ENCODE assay signal across 21 cellular contexts in the genomic region with DNA sequence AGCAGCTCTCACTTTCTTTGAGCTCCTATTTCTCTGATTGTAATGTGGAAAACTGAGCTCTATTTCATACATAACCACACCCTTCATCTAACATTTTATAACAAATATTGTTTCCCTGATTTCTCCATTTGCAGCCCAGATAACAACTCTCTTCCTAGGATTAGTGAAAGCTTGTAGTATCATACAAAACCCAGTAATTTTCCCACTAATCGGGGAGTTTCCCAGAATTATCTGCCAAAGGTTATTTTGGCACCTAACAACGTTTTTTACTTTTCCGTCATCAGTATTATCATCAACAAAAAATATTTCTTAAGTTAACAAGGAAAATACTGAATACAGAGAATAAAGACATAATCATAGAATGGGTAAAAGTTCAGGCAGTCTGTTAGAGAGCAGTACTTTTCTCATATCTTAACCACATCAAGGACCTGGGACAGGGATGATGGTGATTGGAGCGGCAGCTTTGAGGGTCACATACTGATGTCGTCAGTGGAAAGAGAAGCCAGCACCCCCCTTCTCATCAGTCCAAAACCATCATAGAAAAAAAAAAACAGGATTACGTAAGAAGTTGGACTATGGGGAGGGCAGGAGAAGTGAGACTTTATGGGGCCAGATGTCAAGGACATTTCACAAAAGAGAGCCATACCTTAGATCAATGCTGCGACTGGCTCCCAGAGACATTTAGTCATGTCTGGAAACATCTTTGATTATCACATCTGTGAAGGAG.
DNase-seq lines count a peak whose midpoint lies in the region; ATAC-seq lines count a peak whose summit lies in the region.
"Had no signal": no experiment of that assay in that cellular context is flagged by ENCODE, and none has a peak within 500 bp of the region (broad histone marks: within the 10 kb centered on the region; RNA-seq: fewer than 3 reads in every experiment).

No MANE protein-coding gene starts in this region.

- no peaks in the 10 kb centered on the region for H3K36me3 ChIP-seq in BLaER1
- H3K36me3 ChIP-seq in BLaER1 treated with 17β-estradiol and CSF1 and Interleukin-3, amounts not matched to agents 10 nM and 100 nM = no peaks in the 10 kb centered on the region
- H3K36me3 ChIP-seq: colonic mucosa, esophagus squamous epithelium had no signal

- H3K36me3 Mint-ChIP-seq in activated naive CD8-positive, alpha-beta T cell = no peaks in the 10 kb centered on the region
- H3K36me3 Mint-ChIP-seq: CD8-positive, alpha-beta memory T cell had no signal

- H3K27me3 ChIP-seq in BLaER1 (no peaks in the 10 kb centered on the region), right cardiac atrium (ENCODE audit: control insufficient read depth, insufficient read depth) (no peaks in the 10 kb centered on the region)
- no peaks in the 10 kb centered on the region for H3K27me3 ChIP-seq in BLaER1 treated with 17β-estradiol and CSF1 and Interleukin-3, amounts not matched to agents 10 nM and 100 nM
- H3K27me3 ChIP-seq: colonic mucosa, esophagus squamous epithelium, testis had no signal

- intact Hi-C loops in right cardiac atrium (cut with DNase I) = no loop called here

- peak in 2 of 3 donors; percentile 55 to 68 for DNase-seq in right cardiac atrium
- no peak for DNase-seq in stimulated activated CD4-positive, alpha-beta T cell treated with anti-CD3 and anti-CD28 coated beads, Interleukin-4, amount 100 ng/mL, for 1 hour
- no peak for DNase-seq in SKM-1 treated with dmso at 0.1 percent for 144 hours (lab: John Stamatoyannopoulos, UW; ENCODE audit: unreplicated experiment)
- DNase-seq: activated CD4-positive, CD25-positive, alpha-beta regulatory T cell; CD8-positive, alpha-beta memory T cell; colonic mucosa; effector memory CD8-positive, alpha-beta T cell; esophagus squamous epithelium; GDM1; NCI-H1417 treated with DMSO at 0.1 percent for 48 hours; NCI-H510A; nephron progenitor cell; posterior cingulate gyrus; SK-N-SH; T-helper 9 cell; testis had no signal

- H3K4me3 ChIP-seq in BLaER1 (no peak overlapping the region), right cardiac atrium (ENCODE audit: low read length) (no peak overlapping the region)
- no peak overlapping the region for H3K4me3 ChIP-seq in BLaER1 treated with 17β-estradiol and CSF1 and Interleukin-3, amounts not matched to agents 10 nM and 100 nM
- H3K4me3 ChIP-seq: colonic mucosa, esophagus squamous epithelium, testis had no signal

- H3K9ac ChIP-seq in BLaER1 = no peak overlapping the region
- H3K9ac ChIP-seq in BLaER1 treated with 17β-estradiol and CSF1 and Interleukin-3, amounts not matched to agents 10 nM and 100 nM = peak overlapping the region in 4 of 11 experiments; percentile 5 to 85 (median 46); a peak in 5 of 22 replicates
- H3K9ac ChIP-seq: SK-N-SH had no signal

- H3K27ac ChIP-seq in BLaER1 = peak overlapping the region; percentile 86
- H3K27ac ChIP-seq in BLaER1 treated with 17β-estradiol and CSF1 and Interleukin-3, amounts not matched to agents 10 nM and 100 nM = peak overlapping the region in 8 of 11 experiments; percentile 89 to 98 (median 95); a peak in 16 of 22 replicates
- peak overlapping the region; percentile 30 for H3K27ac ChIP-seq in right cardiac atrium (ENCODE audit: low read length)
- H3K27ac ChIP-seq: colonic mucosa had no signal

- H3K4me2 ChIP-seq in BLaER1 = peak overlapping the region; percentile 74
- H3K4me2 ChIP-seq in BLaER1 treated with 17β-estradiol and CSF1 and Interleukin-3, amounts not matched to agents 10 nM and 100 nM = peak overlapping the region; percentile 49 to 90 (median 77); a peak in 21 of 22 replicates
- H3K4me2 ChIP-seq: SK-N-SH had no signal

- H3K9me3 Mint-ChIP-seq in activated naive CD8-positive, alpha-beta T cell (ENCODE audit: low read depth) = no peaks in the 10 kb centered on the region
- H3K9me3 Mint-ChIP-seq: CD8-positive, alpha-beta memory T cell; effector memory CD8-positive, alpha-beta T cell; nephron progenitor cell had no signal

- no peaks in the 10 kb centered on the region for H3K27me3 Mint-ChIP-seq in activated naive CD8-positive, alpha-beta T cell

- H4K20me1 ChIP-seq in BLaER1 = no peaks in the 10 kb centered on the region
- no peaks in the 10 kb centered on the region for H4K20me1 ChIP-seq in BLaER1 treated with 17β-estradiol and CSF1 and Interleukin-3, amounts not matched to agents 10 nM and 100 nM

- H3K4me1 Mint-ChIP-seq in activated naive CD8-positive, alpha-beta T cell (ENCODE audit: low read depth) = peaks cover 41% of the 10 kb centered on the region

- H3K9me3 ChIP-seq in BLaER1 = no peaks in the 10 kb centered on the region
- no peaks in the 10 kb centered on the region for H3K9me3 ChIP-seq in BLaER1 treated with 17β-estradiol and CSF1 and Interleukin-3, amounts not matched to agents 10 nM and 100 nM (replicated peaks in 1 of 11)
- no peaks in the 10 kb centered on the region for H3K9me3 ChIP-seq in right cardiac atrium (ENCODE audit: control insufficient read depth, low read length)
- H3K9me3 ChIP-seq: colonic mucosa, esophagus squamous epithelium, SK-N-SH, testis had no signal

- ATAC-seq in right cardiac atrium (peak; percentile 57 to 75), GM21447 (IDR thresholded peaks at IDR 0.05; ENCODE audit: unreplicated experiment) (no peak)
- ATAC-seq: effector memory CD8-positive, alpha-beta T cell; left lobe of liver had no signal

- peak overlapping the region; percentile 46 for H3K27ac Mint-ChIP-seq in activated naive CD8-positive, alpha-beta T cell
- H3K27ac Mint-ChIP-seq: effector memory CD8-positive, alpha-beta T cell; nephron progenitor cell had no signal

- H3K4me1 ChIP-seq in BLaER1 (peaks cover 95% of the 10 kb centered on the region), right cardiac atrium (ENCODE audit: control insufficient read depth, insufficient read depth, low read length) (peaks cover 9% of the 10 kb centered on the region)
- H3K4me1 ChIP-seq in BLaER1 treated with 17β-estradiol and CSF1 and Interleukin-3, amounts not matched to agents 10 nM and 100 nM = peaks cover 75 to 95% (median 87%) of the 10 kb centered on the region in 10 experiments

- 49% methylated on average over 7 of the region's 7 CpGs for WGBS in right cardiac atrium

- no peak overlapping the region for H3K4me3 Mint-ChIP-seq in activated naive CD8-positive, alpha-beta T cell
- H3K4me3 Mint-ChIP-seq: CD8-positive, alpha-beta memory T cell; effector memory CD8-positive, alpha-beta T cell; nephron progenitor cell had no signal

Comparison
In these comparisons a context has a peak if more than half of its experiments do, and no peak if none do; other contexts are left out.
1. H3K27ac ChIP-seq: peak in every context shown above with its lines; median percentile 95 in BLaER1 treated with 17β-estradiol and CSF1 and Interleukin-3, amounts not matched to agents 10 nM and 100 nM; 86 in BLaER1; 30 in right cardiac atrium.
2. DNase-seq: peak in right cardiac atrium (2 of 3); none in stimulated activated CD4-positive, alpha-beta T cell treated with anti-CD3 and anti-CD28 coated beads, Interleukin-4, amount 100 ng/mL, for 1 hour (single experiment) and SKM-1 treated with dmso at 0.1 percent for 144 hours (single experiment).